ENCODE assay signal across 11 cellular contexts in genomic region chr10:72245949-72246525, GRCh38. TPM values are rescaled to one million over a fixed set of nuclear protein-coding genes. Genes with fewer than 3 reads are reported as not detected.
DNase-seq lines count a peak whose midpoint lies in the region; ATAC-seq and TF ChIP-seq lines count a peak whose summit lies in the region.
"Had no signal": no experiment of that assay in that cellular context is flagged by ENCODE, and none has a peak within 500 bp of the region (broad histone marks: within the 10 kb centered on the region; RNA-seq: fewer than 3 reads in every experiment).

No MANE protein-coding gene starts in this region.

- no peaks in the 10 kb centered on the region for H3K9me3 Mint-ChIP-seq in CD4-positive, alpha-beta T cell
- no peaks in the 10 kb centered on the region for H3K9me3 Mint-ChIP-seq in T-cell

- no peak for DNase-seq in CD4-positive, alpha-beta T cell
- DNase-seq in T-cell: no peak
- DNase-seq in fibroblast of the aortic adventitia (ENCODE audit: low read depth): peak; percentile 11
- no peak for DNase-seq in brain microvascular endothelial cell
- no peak for DNase-seq in RPMI8226
- DNase-seq in HPDE6-E6E7 (ENCODE audit: extremely low spot score): no peak
- DNase-seq: DMS79 treated with DMSO at 0.1 percent for 48 hours, NCI-H510A had no signal

- peaks cover 63 to 77% (median 63%) of the 10 kb centered on the region in 3 donors for H3K4me1 ChIP-seq in skeletal muscle tissue (ENCODE audit: control insufficient read depth in 3 of 3, insufficient read depth in 3 of 3, low read length in 3 of 3)

- CTCF ChIA-PET in CD4-positive, alpha-beta T cell (lab: Charles Lee): no interaction called here
- CTCF ChIA-PET in T-cell (lab: Charles Lee): interaction anchor here (0.7 to 2.1 kb wide), 4 partner anchors 12 to 92 kb away, joined by 3 to 7 read pairs (median 4); no protein-coding TSS in a partner anchor

- H3K27me3 Mint-ChIP-seq in CD4-positive, alpha-beta T cell: no peaks in the 10 kb centered on the region
- H3K27me3 Mint-ChIP-seq in T-cell: no peaks in the 10 kb centered on the region

- no peak overlapping the region for H3K9ac ChIP-seq in skeletal muscle tissue (ENCODE audit: low read depth in 1 of 3, low read length in 3 of 3)

- POLR2A ChIA-PET in CD4-positive, alpha-beta T cell (lab: Charles Lee): interaction anchor here (1.2 to 4.5 kb wide), 5 partner anchors 10 to 86 kb away, joined by 4 to 49 read pairs (median 8); partner anchors contain the start of gene DDIT4
- POLR2A ChIA-PET in T-cell (lab: Charles Lee): interaction anchor here in 1 of 2 donors (0.6 kb wide), 2 partner anchors 51 to 105 kb away, joined by 4 to 6 read pairs; no protein-coding TSS in a partner anchor

- intact Hi-C loops in CD4-positive, alpha-beta T cell (cut with DNase I, micrococcal nuclease): no loop called here

- H3K27ac Mint-ChIP-seq in CD4-positive, alpha-beta T cell: peak overlapping the region; percentile 96
- H3K27ac Mint-ChIP-seq in T-cell: peak overlapping the region; percentile 66 to 70

- H3K4me3 ChIP-seq in fibroblast of the aortic adventitia (ENCODE audit: low read depth, low read length) (no peak overlapping the region), skeletal muscle tissue (ENCODE audit: low read length in 3 of 3) (no peak overlapping the region), brain microvascular endothelial cell (ENCODE audit: low read depth, low read length) (no peak overlapping the region)

- no peak for TF ChIP-seq CTCF in CD4-positive, alpha-beta T cell (IDR thresholded peaks at IDR 0.05)
- no peak for TF ChIP-seq CTCF in fibroblast of the aortic adventitia (IDR thresholded peaks at IDR 0.05; ENCODE audit: insufficient read depth, low read length)
- no peak for TF ChIP-seq CTCF in brain microvascular endothelial cell (IDR thresholded peaks at IDR 0.05; ENCODE audit: low read depth, low read length, missing control alignments)

- H3K9me3 ChIP-seq in CD4-positive, alpha-beta T cell (ENCODE audit: control insufficient read depth, low read length): no peaks in the 10 kb centered on the region
- H3K9me3 ChIP-seq in skeletal muscle tissue (ENCODE audit: control insufficient read depth in 3 of 3, low read length in 3 of 3): no peaks in the 10 kb centered on the region

- ATAC-seq in CD4-positive, alpha-beta T cell (ENCODE audit: poor library complexity): no peak
- ATAC-seq in T-cell (replicated peaks in 1 of 4) (no peak), HG03135 (IDR thresholded peaks at IDR 0.05; ENCODE audit: unreplicated experiment) (no peak)
- ATAC-seq: HepG2 had no signal

- H3K27me3 ChIP-seq in CD4-positive, alpha-beta T cell (ENCODE audit: control insufficient read depth, insufficient read depth, low read length): no peaks in the 10 kb centered on the region
- H3K27me3 ChIP-seq in skeletal muscle tissue (ENCODE audit: control insufficient read depth in 3 of 3, insufficient read depth in 3 of 3, low read length in 3 of 3) (no peaks in the 10 kb centered on the region), brain microvascular endothelial cell (replicated peaks) (no peaks in the 10 kb centered on the region)

- H3K36me3 Mint-ChIP-seq in CD4-positive, alpha-beta T cell (ENCODE audit: low read depth): no peaks in the 10 kb centered on the region
- no peaks in the 10 kb centered on the region for H3K36me3 Mint-ChIP-seq in T-cell

- in situ Hi-C loops in brain microvascular endothelial cell (cut with HindIII; ENCODE audit: low pct_ligation_motif_present, low sequenced_read_pairs): no loop called here

- peak overlapping the region; percentile 44 for H3K27ac ChIP-seq in CD4-positive, alpha-beta T cell (ENCODE audit: low read depth, low read length)
- H3K27ac ChIP-seq in skeletal muscle tissue (ENCODE audit: low read depth, low read length) (peak overlapping the region; percentile 30), brain microvascular endothelial cell (no peak overlapping the region)

- H3K36me3 ChIP-seq in skeletal muscle tissue (ENCODE audit: control insufficient read depth in 3 of 3, insufficient read depth in 3 of 3, low read length in 3 of 3) (no peaks in the 10 kb centered on the region), brain microvascular endothelial cell (replicated peaks) (no peaks in the 10 kb centered on the region)

- peak overlapping the region; percentile 57 for H3K4me3 Mint-ChIP-seq in CD4-positive, alpha-beta T cell
- peak overlapping the region in 1 of 3 donors; percentile 50 for H3K4me3 Mint-ChIP-seq in T-cell

- peaks cover 90% of the 10 kb centered on the region for H3K4me1 Mint-ChIP-seq in CD4-positive, alpha-beta T cell (ENCODE audit: low read depth)
- H3K4me1 Mint-ChIP-seq in T-cell: peaks cover 87 to 88% (median 88%) of the 10 kb centered on the region in 3 donors

RNA-seq across cellular contexts. Expression of gene DDIT4, which starts 27.7 kb away (rescaled TPM):
- 100 to 1,000 TPM; 427 to 436 TPM for total RNA-seq in CD4-positive, alpha-beta T cell
- total RNA-seq in T-cell (100 to 1,000 TPM in 2 of 5 donors, 10 to 100 TPM in 3; 39.9 to 326 (median 52.1) TPM), fibroblast of the aortic adventitia (ENCODE audit: low replicate concordance) (52.4 and 166 TPM in 2 replicates), skeletal muscle tissue (87.2 TPM)

RNA-seq across cellular contexts. Expression of gene ASCC1, which starts 30.0 kb away (rescaled TPM):
- 10 to 100 TPM; 16.5 to 19.0 TPM for total RNA-seq in CD4-positive, alpha-beta T cell
- total RNA-seq in T-cell: 10 to 100 TPM; 15.7 to 24.1 (median 21.7) TPM
- 44.4 and 49.2 TPM in 2 replicates for total RNA-seq in fibroblast of the aortic adventitia (ENCODE audit: low replicate concordance)
- total RNA-seq in skeletal muscle tissue: 21.4 TPM

RNA-seq across cellular contexts. Expression of gene ANAPC16, which starts 30.2 kb away (rescaled TPM):
- total RNA-seq in CD4-positive, alpha-beta T cell: 10 to 100 TPM; 61.9 to 64.3 TPM
- total RNA-seq in T-cell (100 to 1,000 TPM in 3 of 5 donors, 10 to 100 TPM in 2; 97.9 to 119 (median 106) TPM), fibroblast of the aortic adventitia (ENCODE audit: low replicate concordance) (16.4 and 61.7 TPM in 2 replicates), skeletal muscle tissue (58.5 TPM)
